9 cellular contexts compared by ENCODE assay signal in genomic region chr9:129335456-129336129, GRCh38.
DNase-seq lines count a peak whose midpoint lies in the region; ATAC-seq and TF ChIP-seq lines count a peak whose summit lies in the region.
"Had no signal": no experiment of that assay in that cellular context is flagged by ENCODE, and none has a peak within 500 bp of the region (broad histone marks: within the 10 kb centered on the region; RNA-seq: fewer than 3 reads in every experiment).

No MANE protein-coding gene starts in this region.

- peaks cover 0 to 6% (median 6%) of the 10 kb centered on the region in 3 experiments; a peak in 4 of 7 replicates for H3K36me3 Mint-ChIP-seq in H9 (ENCODE audit: insufficient read depth in 1 of 3, low read depth in 3 of 3)

- H4K20me1 ChIP-seq in H9 (ENCODE audit: control insufficient read depth, insufficient read depth, insufficient read length): no peaks in the 10 kb centered on the region

- no peak for TF ChIP-seq RAD21 in liver (IDR thresholded peaks at IDR 0.05)

- no peak overlapping the region for H3K4ac ChIP-seq in H9 (ENCODE audit: low read depth, low read length)

- H3K4me1 Mint-ChIP-seq in H9: peaks cover 34 to 35% of the 10 kb centered on the region in 2 experiments

- H3K9ac ChIP-seq in H9 (ENCODE audit: extremely low read depth, insufficient read length, low read length) (no peak overlapping the region), liver (ENCODE audit: low read depth in 1 of 2, low read length in 2 of 2) (peak overlapping the region in 1 of 2 donors; percentile 19)

- peaks cover 3 to 5% of the 10 kb centered on the region in 2 experiments; a peak in 3 of 5 replicates for H3K9me3 Mint-ChIP-seq in H9

- intact Hi-C loops in body of pancreas (cut with DNase I) (no loop called here), stomach (cut with DNase I; ENCODE audit: low total_unique reads) (no loop called here)

- no peak overlapping the region for H2BK20ac ChIP-seq in H9 (ENCODE audit: low read depth, low read length, poor library complexity, severe bottlenecking)

- no peaks in the 10 kb centered on the region; the same call in 1 of the 2 replicates for H3K27me3 Mint-ChIP-seq in H9 (ENCODE audit: low read depth)

- no peak overlapping the region for H3K18ac ChIP-seq in H9 (ENCODE audit: insufficient read length, low read depth, low read length)

- no peak for TF ChIP-seq EP300 in stomach (IDR thresholded peaks at IDR 0.05)

- H3K27me3 ChIP-seq in H9 (ENCODE audit: insufficient read depth, low read length): no peaks in the 10 kb centered on the region
- no peaks in the 10 kb centered on the region for H3K27me3 ChIP-seq in body of pancreas
- H3K27me3 ChIP-seq in liver (ENCODE audit: control insufficient read depth in 4 of 4, insufficient read depth in 4 of 4, low read length in 3 of 4): no peaks in the 10 kb centered on the region
- H3K27me3 ChIP-seq in stomach: no peaks in the 10 kb centered on the region

- H3K36me3 ChIP-seq in body of pancreas (replicated peaks in 1 of 2; ENCODE audit: insufficient read depth in 1 of 2, low read depth in 2 of 2) (no peaks in the 10 kb centered on the region), liver (ENCODE audit: control insufficient read depth in 4 of 4, insufficient read depth in 3 of 4, low read depth in 1 of 4, low read length in 3 of 4) (no peaks in the 10 kb centered on the region), stomach (no peaks in the 10 kb centered on the region)

- no peaks in the 10 kb centered on the region for H3K79me2 ChIP-seq in H9 (ENCODE audit: insufficient read depth, low read length)

- peak overlapping the region; percentile 9 to 30; a peak in 2 of 5 replicates for H3K4me3 Mint-ChIP-seq in H9

- no peak overlapping the region for H2BK12ac ChIP-seq in H9 (ENCODE audit: insufficient read length, low read depth, low read length)

- no peak overlapping the region for H2AFZ ChIP-seq in H9 (ENCODE audit: low read length)

- H2BK5ac ChIP-seq in H9 (ENCODE audit: insufficient read length, low read length): no peak overlapping the region

- no peak for ATAC-seq in body of pancreas

- peaks cover 3% of the 10 kb centered on the region for H3K23me2 ChIP-seq in H9 (ENCODE audit: insufficient read length, low read depth, low read length, poor library complexity, severe bottlenecking)

- H3K79me1 ChIP-seq in H9 (ENCODE audit: insufficient read depth, low read depth, low read length, poor library complexity, severe bottlenecking): no peaks in the 10 kb centered on the region

- H3K4me2 ChIP-seq in H9 (ENCODE audit: insufficient read depth, insufficient read length, low read length): no peak overlapping the region

- H2BK120ac ChIP-seq in H9 (ENCODE audit: low read depth, low read length, poor library complexity, severe bottlenecking): no peak overlapping the region

- no CpG with 5 or more reads among the region's 7 CpGs for WGBS in H9 (ENCODE audit: extremely low coverage, insufficient read length, low lambda C conversion rate)
- 45 to 65% methylated on average over 5 to 7 of the region's 7 CpGs for WGBS in body of pancreas, 2 donors
- WGBS in liver: 80% methylated on average over 7 of the region's 7 CpGs
- 50 to 67% (median 58%) methylated on average over 7 of the region's 7 CpGs for WGBS in stomach, 5 donors

- DNase-seq in H9 (no peak), body of pancreas (peak; percentile 46 to 76 (median 48)), stomach (peak; percentile 50), NCI-H526 (lab: John Stamatoyannopoulos, UW) (no peak), H4 (ENCODE audit: low spot score) (no peak), AG08395 (ENCODE audit: low spot score) (no peak), GM19238 (ENCODE audit: insufficient read length, low spot score) (no peak)
- DNase-seq: effector CD8-positive, alpha-beta T cell had no signal

- no peak overlapping the region for H4K8ac ChIP-seq in H9 (replicated peaks; ENCODE audit: insufficient read length, low read depth, low read length)

- no peak overlapping the region for H3K23ac ChIP-seq in H9 (ENCODE audit: insufficient read length, low read depth, low read length)

- no peak overlapping the region for H4K91ac ChIP-seq in H9 (ENCODE audit: insufficient read length, low read depth, low read length)

- no peak overlapping the region for H3K14ac ChIP-seq in H9 (ENCODE audit: insufficient read depth, low read length)

- TF ChIP-seq POLR2A in body of pancreas (IDR thresholded peaks at IDR 0.05) (peak in 1 of 3 donors; percentile 46), stomach (IDR thresholded peaks at IDR 0.05) (no peak)

- H2AK5ac ChIP-seq in H9 (ENCODE audit: insufficient read length, low read length): no peak overlapping the region

- H2BK15ac ChIP-seq in H9 (ENCODE audit: low read depth, low read length): no peak overlapping the region

- H3K4me1 ChIP-seq in H9 (ENCODE audit: insufficient read depth, low read length) (peaks cover 8% of the 10 kb centered on the region; the same call in 1 of the 2 replicates), body of pancreas (peaks cover 36% of the 10 kb centered on the region), liver (ENCODE audit: control insufficient read depth in 4 of 4, insufficient read depth in 4 of 4, low read length in 3 of 4) (peaks cover 12 to 30% (median 19%) of the 10 kb centered on the region in 4 donors), stomach (peaks cover 46 to 70% (median 60%) of the 10 kb centered on the region in 4 donors)

- H3K27ac ChIP-seq in H9 (ENCODE audit: insufficient read length, low read depth, low read length): no peak overlapping the region
- peak overlapping the region; percentile 27 to 97 (median 90) for H3K27ac ChIP-seq in body of pancreas
- H3K27ac ChIP-seq in liver (ENCODE audit: low read depth in 1 of 2, low read length in 2 of 2): peak overlapping the region; percentile 92 to 95
- H3K27ac ChIP-seq in stomach: peak overlapping the region; percentile 88 to 95 (median 89)

- H3K4me3 ChIP-seq in body of pancreas (no peak overlapping the region), liver (ENCODE audit: low read depth in 1 of 3, low read length in 3 of 3) (no peak overlapping the region), stomach (no peak overlapping the region)

- H3T11ph ChIP-seq in H9 (ENCODE audit: low read length): no peak overlapping the region

- no peak overlapping the region for H4K5ac ChIP-seq in H9 (ENCODE audit: insufficient read length, low read depth, low read length)

- no peak overlapping the region for H3K56ac ChIP-seq in H9 (ENCODE audit: insufficient read length, low read depth, low read length)

- TF ChIP-seq CTCF in H9 (conservative IDR thresholded peaks at IDR 0.05): no peak
- peak in 1 of 7 experiments; percentile 9 for TF ChIP-seq CTCF in body of pancreas (IDR thresholded peaks at IDR 0.05)
- TF ChIP-seq CTCF in liver (IDR thresholded peaks at IDR 0.05; ENCODE audit: low read depth, low read length, missing input control): no peak
- TF ChIP-seq CTCF in stomach (IDR thresholded peaks at IDR 0.05): no peak

- H3K9me3 ChIP-seq in H9 (ENCODE audit: control insufficient read depth, low read depth, low read length): no peaks in the 10 kb centered on the region
- no peaks in the 10 kb centered on the region for H3K9me3 ChIP-seq in body of pancreas
- H3K9me3 ChIP-seq in liver (ENCODE audit: control insufficient read depth in 4 of 4, low read length in 3 of 4): peaks cover 0 to 3% (median 1%) of the 10 kb centered on the region in 4 donors
- H3K9me3 ChIP-seq in stomach: peaks cover 0 to 7% (median 7%) of the 10 kb centered on the region in 4 donors

- H3K27ac Mint-ChIP-seq in H9: peak overlapping the region; percentile 38 to 77 (median 50); a peak in 3 of 7 replicates

TF ChIP-seq in liver, 16 proteins besides CTCF, POLR2A, EP300 and RAD21 (continues in another document):
- TF ChIP-seq HNF4A (conservative IDR thresholded peaks at IDR 0.05) (no peak), JUND (IDR thresholded peaks at IDR 0.05) (no peak), FOXA2 (IDR thresholded peaks at IDR 0.05) (no peak), SP1 (IDR thresholded peaks at IDR 0.05) (no peak), HNF4G (IDR thresholded peaks at IDR 0.05) (no peak), ZBTB33 (IDR thresholded peaks at IDR 0.05) (no peak), NR2F2 (IDR thresholded peaks at IDR 0.05) (no peak)
- TF ChIP-seq, protein P1, sequence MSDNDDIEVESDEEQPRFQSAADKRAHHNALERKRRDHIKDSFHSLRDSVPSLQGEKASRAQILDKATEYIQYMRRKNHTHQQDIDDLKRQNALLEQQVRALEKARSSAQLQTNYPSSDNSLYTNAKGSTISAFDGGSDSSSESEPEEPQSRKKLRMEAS (IDR thresholded peaks at IDR 0.05): no peak

Comparison
In these comparisons a context has a peak if more than half of its experiments do, and no peak if none do; other contexts are left out.
1. DNase-seq: peak in body of pancreas (4 of 4) and stomach (single experiment); none in H9 (single experiment), NCI-H526 (0 of 2), H4 (single experiment), AG08395 (single experiment) and GM19238 (single experiment).